11 cellular contexts compared by ENCODE assay signal in genomic region chr16:21038197-21038596, GRCh38.
"Had no signal": no experiment of that assay in that cellular context is flagged by ENCODE, and none has a peak within 500 bp of the region (broad histone marks: within the 10 kb centered on the region; RNA-seq: fewer than 3 reads in every experiment).

No MANE protein-coding gene starts in this region.

- H3K36me3 ChIP-seq: HAP-1 had no signal

- FAIRE-seq: H1, H54 had no signal

- H3K9me3 Mint-ChIP-seq: HFFc6 had no signal

- H3K27ac Mint-ChIP-seq: GM23338, H9, HFFc6 had no signal

- H3K4me3 Mint-ChIP-seq: GM23338, H9, HFFc6 had no signal

- H3K9ac ChIP-seq: GM23248 had no signal

- DNase-seq: GM23248, GOT3, H7, H9, HCEC 1CT, HFFc6 had no signal

- H3K9me3 ChIP-seq: HAP-1 had no signal

- H3K27ac ChIP-seq: GM23248 had no signal

- H3K4me3 ChIP-seq: GM23248, GM23338, HAP-1 had no signal

- H2AFZ ChIP-seq: GM23248, GM23338 had no signal

- ATAC-seq: GM23338, HCT116 had no signal

- H3K4me1 ChIP-seq: HAP-1 had no signal

- H3K4me2 ChIP-seq: GM23338 had no signal
